In genomic region chr14:97813556-97813955, GRCh38 we compare ENCODE assay signal across 8 cellular contexts.
"Had no signal": no experiment of that assay in that cellular context is flagged by ENCODE, and none has a peak within 500 bp of the region (broad histone marks: within the 10 kb centered on the region; RNA-seq: fewer than 3 reads in every experiment).

No MANE protein-coding gene starts in this region.

- H3K4me3 ChIP-seq: GM12878 had no signal

- DNase-seq: GDM1, GF-D8 had no signal

- ATAC-seq: GM12878 had no signal

- FAIRE-seq: G401.6, GM12878, GM12891, GM12892, GM18507, GM19239 had no signal
